ENCODE assay signal across 25 cellular contexts in genomic region chr3:52547143-52547542, GRCh38. TPM values are rescaled to one million over a fixed set of nuclear protein-coding genes. Genes with fewer than 3 reads are reported as not detected.
"Had no signal": no experiment of that assay in that cellular context is flagged by ENCODE, and none has a peak within 500 bp of the region (broad histone marks: within the 10 kb centered on the region; RNA-seq: fewer than 3 reads in every experiment).

No MANE protein-coding gene starts in this region.

- H3K4me3 ChIP-seq: SJSA1 had no signal

- H3K4me3 Mint-ChIP-seq: activated CD8-positive, alpha-beta memory T cell treated with anti-CD3 and anti-CD28 coated beads, Interleukin-2, amount 10 ng/mL, durations not matched to agents 7 days and 5 days; activated naive CD4-positive, alpha-beta T cell treated with anti-CD3 and anti-CD28 coated beads for 36 hours; activated T-helper 17 cell treated with anti-CD3 and anti-CD28 coated beads, Interleukin-2, amount 50 U/mL, for 72 hours; central memory CD8-positive, alpha-beta T cell; T-helper 17 cell; WTC11 had no signal

- H3K4me1 ChIP-seq: SJSA1 had no signal

- FAIRE-seq: RCC 7860 had no signal

- H3K27ac Mint-ChIP-seq: activated naive CD4-positive, alpha-beta T cell treated with anti-CD3 and anti-CD28 coated beads for 36 hours; activated T-helper 17 cell treated with anti-CD3 and anti-CD28 coated beads, Interleukin-2, amount 50 U/mL, for 72 hours; T-helper 17 cell; WTC11 had no signal

- H3K9me3 ChIP-seq: SJSA1 had no signal

- H3K4me1 Mint-ChIP-seq: activated T-helper 17 cell treated with anti-CD3 and anti-CD28 coated beads, Interleukin-2, amount 50 U/mL, for 72 hours; central memory CD8-positive, alpha-beta T cell; WTC11 had no signal

- ATAC-seq: activated CD8-positive, alpha-beta memory T cell treated with anti-CD3 and anti-CD28 coated beads, Interleukin-2, amount 10 ng/mL, durations not matched to agents 7 days and 5 days; activated T-helper 17 cell treated with anti-CD3 and anti-CD28 coated beads, Interleukin-2, amount 50 U/mL, for 72 hours; PC-3; T-helper 17 cell; WTC11 had no signal

- DNase-seq: activated CD4-positive, alpha-beta T cell treated with anti-CD3 and anti-CD28 coated beads for 48 hours; activated CD4-positive, alpha-beta T cell treated with anti-CD3 and anti-CD28 coated beads, Interleukin-2, amount 50 U/mL, for 48 hours; activated CD4-positive, CD25-positive, alpha-beta regulatory T cell treated with anti-CD3 and anti-CD28 coated beads, Interleukin-2, amount 50 U/mL, for 72 hours; activated CD8-positive, alpha-beta memory T cell treated with anti-CD3 and anti-CD28 coated beads, Interleukin-2, amount 10 ng/mL, durations not matched to agents 7 days and 5 days; activated gamma-delta T cell; activated naive CD4-positive, alpha-beta T cell treated with anti-CD3 and anti-CD28 coated beads for 36 hours; activated T-cell treated with anti-CD3 and anti-CD28 coated beads, Interleukin-2, amount 50 U/mL, for 48 hours; aorta; cortex of kidney; NCI-H1092 treated with DMSO at 0.1 percent for 48 hours; NCI-H1417 treated with DMSO at 0.1 percent for 48 hours; NCI-H1694 treated with DMSO at 0.1 percent for 48 hours; NCI-H2029 treated with DMSO at 0.1 percent for 48 hours; NCI-H510A treated with DMSO at 0.1 percent for 48 hours; NCI-H69; PC-3; SHP77; T-helper 17 cell; T-helper 9 cell had no signal

- H3K27me3 Mint-ChIP-seq: activated CD8-positive, alpha-beta memory T cell treated with anti-CD3 and anti-CD28 coated beads, Interleukin-2, amount 10 ng/mL, durations not matched to agents 7 days and 5 days; activated T-helper 17 cell treated with anti-CD3 and anti-CD28 coated beads, Interleukin-2, amount 50 U/mL, for 72 hours; central memory CD8-positive, alpha-beta T cell; T-helper 17 cell had no signal

- H3K27me3 ChIP-seq: SJSA1 had no signal

- H3K27ac ChIP-seq: SJSA1 had no signal

- H3K9me3 Mint-ChIP-seq: activated naive CD4-positive, alpha-beta T cell treated with anti-CD3 and anti-CD28 coated beads for 36 hours; activated T-helper 17 cell treated with anti-CD3 and anti-CD28 coated beads, Interleukin-2, amount 50 U/mL, for 72 hours; central memory CD8-positive, alpha-beta T cell; WTC11 had no signal

RNA-seq across cellular contexts. Expression of gene STAB1, which starts 52.0 kb away (rescaled TPM):
- total RNA-seq: activated CD8-positive, alpha-beta memory T cell treated with anti-CD3 and anti-CD28 coated beads, Interleukin-2, amount 10 ng/mL, durations not matched to agents 7 days and 5 days; M059J; SJSA1 had no signal
